In genomic region chr5:155953335-155953734, GRCh38 we compare ENCODE assay signal across 21 cellular contexts.
DNase-seq lines count a peak whose midpoint lies in the region; ATAC-seq and TF ChIP-seq lines count a peak whose summit lies in the region.
"Had no signal": no experiment of that assay in that cellular context is flagged by ENCODE, and none has a peak within 500 bp of the region (broad histone marks: within the 10 kb centered on the region; RNA-seq: fewer than 3 reads in every experiment).

No MANE protein-coding gene starts in this region.

- TF ChIP-seq CTCF in WERI-Rb-1 (IDR thresholded peaks at IDR 0.05; ENCODE audit: low read depth, low read length), result no peak

- H3K9me3 ChIP-seq in WERI-Rb-1 (ENCODE audit: severe bottlenecking), result no peaks in the 10 kb centered on the region
- H3K9me3 ChIP-seq: sigmoid colon, thyroid gland had no signal

- DNase-seq in Right ventricle myocardium inferior (ENCODE audit: missing footprints) (no peak), cardiac septum (ENCODE audit: low spot score) (no peak), glomerular visceral epithelial cell (ENCODE audit: extremely low spot score) (peak; percentile 13), AML-193 (lab: John Stamatoyannopoulos, UW) (no peak), WERI-Rb-1 (no peak)
- no peak for DNase-seq in stimulated activated effector memory CD8-positive, alpha-beta T cell treated with anti-CD3 and anti-CD28 coated beads, Interleukin-12 subunit alpha, Interleukin-12 subunit beta, amount 100 ng/mL, for 72 hours (ENCODE audit: low spot score in 2 of 2)
- DNase-seq: activated CD4-positive, alpha-beta T cell treated with anti-CD3 and anti-CD28 coated beads for 1 hour; activated CD8-positive, alpha-beta memory T cell treated with anti-CD3 and anti-CD28 coated beads, Interleukin-2, amount 50 U/mL, for 48 hours; cerebellar nuclear complex; kidney glomerular epithelial cell; natural killer cell; NCI-H2171; NCI-H526 treated with DMSO at 0.1 percent for 48 hours; SHP77; sigmoid colon; stimulated activated naive B cell treated with anti-CD40 and anti-IgM and Interleukin-4, amounts not matched to agents 10 μg/mL and 1 μg/mL and 100 μg/mL, for 72 hours; SW 1271; thyroid gland had no signal

- H3K36me3 ChIP-seq in WERI-Rb-1, result no peaks in the 10 kb centered on the region
- H3K36me3 ChIP-seq: sigmoid colon, thyroid gland had no signal

- H3K27ac Mint-ChIP-seq in stimulated activated effector memory CD8-positive, alpha-beta T cell treated with anti-CD3 and anti-CD28 coated beads, Interleukin-12 subunit alpha, Interleukin-12 subunit beta, amount 100 ng/mL, for 72 hours, result no peak overlapping the region
- H3K27ac Mint-ChIP-seq: memory B cell; natural killer cell; stimulated activated naive B cell treated with anti-CD40 and anti-IgM and Interleukin-4, amounts not matched to agents 10 μg/mL and 1 μg/mL and 100 μg/mL, for 72 hours had no signal

- intact Hi-C loops in Right ventricle myocardium inferior (cut with DNase I) (loop anchor here (2.0 to 10.0 kb wide), 2 partner anchors 375 to 631 kb away; no protein-coding TSS in a partner anchor), cardiac septum (cut with DNase I) (no loop called here)

- no peaks in the 10 kb centered on the region for H3K27me3 ChIP-seq in WERI-Rb-1 (ENCODE audit: insufficient read depth, low read depth, severe bottlenecking)
- H3K27me3 ChIP-seq: sigmoid colon, thyroid gland had no signal

- H3K27ac ChIP-seq in WERI-Rb-1, result no peak overlapping the region
- H3K27ac ChIP-seq: sigmoid colon, thyroid gland had no signal

- H3K36me3 Mint-ChIP-seq in stimulated activated effector memory CD8-positive, alpha-beta T cell treated with anti-CD3 and anti-CD28 coated beads, Interleukin-12 subunit alpha, Interleukin-12 subunit beta, amount 100 ng/mL, for 72 hours, result no peaks in the 10 kb centered on the region
- H3K36me3 Mint-ChIP-seq: memory B cell; natural killer cell; stimulated activated naive B cell treated with anti-CD40 and anti-IgM and Interleukin-4, amounts not matched to agents 10 μg/mL and 1 μg/mL and 100 μg/mL, for 72 hours had no signal

- no peak overlapping the region for H3K4me3 Mint-ChIP-seq in stimulated activated effector memory CD8-positive, alpha-beta T cell treated with anti-CD3 and anti-CD28 coated beads, Interleukin-12 subunit alpha, Interleukin-12 subunit beta, amount 100 ng/mL, for 72 hours
- H3K4me3 Mint-ChIP-seq: memory B cell; natural killer cell; stimulated activated naive B cell treated with anti-CD40 and anti-IgM and Interleukin-4, amounts not matched to agents 10 μg/mL and 1 μg/mL and 100 μg/mL, for 72 hours had no signal

- ATAC-seq in Right ventricle myocardium inferior, result peak; percentile 63
- ATAC-seq in HG02885 (IDR thresholded peaks at IDR 0.05; ENCODE audit: poor library complexity, unreplicated experiment), result peak; percentile 36
- peak; percentile 74 for ATAC-seq in stimulated activated effector memory CD8-positive, alpha-beta T cell treated with anti-CD3 and anti-CD28 coated beads, Interleukin-12 subunit alpha, Interleukin-12 subunit beta, amount 100 ng/mL, for 72 hours
- ATAC-seq: HCT116; natural killer cell; stimulated activated naive B cell treated with anti-CD40 and anti-IgM and Interleukin-4, amounts not matched to agents 10 μg/mL and 1 μg/mL and 100 μg/mL, for 72 hours had no signal

- no peak overlapping the region for H3K4me3 ChIP-seq in WERI-Rb-1 (ENCODE audit: low read depth, low read length)
- H3K4me3 ChIP-seq: sigmoid colon, thyroid gland had no signal

- H3K9me3 Mint-ChIP-seq in stimulated activated effector memory CD8-positive, alpha-beta T cell treated with anti-CD3 and anti-CD28 coated beads, Interleukin-12 subunit alpha, Interleukin-12 subunit beta, amount 100 ng/mL, for 72 hours, result no peaks in the 10 kb centered on the region
- H3K9me3 Mint-ChIP-seq: memory B cell, natural killer cell had no signal

- H3K4me1 Mint-ChIP-seq in stimulated activated effector memory CD8-positive, alpha-beta T cell treated with anti-CD3 and anti-CD28 coated beads, Interleukin-12 subunit alpha, Interleukin-12 subunit beta, amount 100 ng/mL, for 72 hours, result no peaks in the 10 kb centered on the region
- H3K4me1 Mint-ChIP-seq: natural killer cell; stimulated activated naive B cell treated with anti-CD40 and anti-IgM and Interleukin-4, amounts not matched to agents 10 μg/mL and 1 μg/mL and 100 μg/mL, for 72 hours had no signal
